ENCODE assay signal across 8 cellular contexts in genomic region chr12:49565119-49565955, GRCh38. TPM values are rescaled to one million over a fixed set of nuclear protein-coding genes. Genes with fewer than 3 reads are reported as not detected.
DNase-seq lines count a peak whose midpoint lies in the region; ATAC-seq and TF ChIP-seq lines count a peak whose summit lies in the region.
"Had no signal": no experiment of that assay in that cellular context is flagged by ENCODE, and none has a peak within 500 bp of the region (broad histone marks: within the 10 kb centered on the region; RNA-seq: fewer than 3 reads in every experiment).

No MANE protein-coding gene starts in this region.

- H3K79me2 ChIP-seq in Loucy (ENCODE audit: insufficient read depth, low read length), result peaks cover 50% of the 10 kb centered on the region

- H3K9me2 ChIP-seq in Loucy (replicated peaks; ENCODE audit: low read depth, low read length), result no peaks in the 10 kb centered on the region

- H3K27me3 ChIP-seq in Loucy (ENCODE audit: insufficient read depth, low read length, poor library complexity, severe bottlenecking) (no peaks in the 10 kb centered on the region), left ventricle myocardium inferior (ENCODE audit: low read depth) (no peaks in the 10 kb centered on the region), psoas muscle (ENCODE audit: insufficient read depth in 3 of 3, low read length in 2 of 3) (no peaks in the 10 kb centered on the region)

- H3K4me3 ChIP-seq in Loucy (ENCODE audit: low read length, poor library complexity, severe bottlenecking) (peak overlapping the region; percentile 100), left ventricle myocardium inferior (peak overlapping the region; percentile 92), psoas muscle (peak overlapping the region; percentile 99)

- peak overlapping the region; percentile 49 for H3K4me3 Mint-ChIP-seq in activated T-helper 2 cell treated with anti-CD3 and anti-CD28 coated beads, Interferon-gamma antibody, Interleukin-2, Interleukin-4, amounts not matched to agents 10 μg/mL and 5 μg/mL and 100 μg/mL, durations not matched to agents 14 hours and 24 hours and 36 hours (ENCODE audit: low read depth)
- no peak overlapping the region for H3K4me3 Mint-ChIP-seq in mesothelial cell of epicardium

- ATAC-seq in psoas muscle, result peak; percentile 81 to 87 (median 84)
- ATAC-seq in HG02798 (IDR thresholded peaks at IDR 0.05; ENCODE audit: poor library complexity, unreplicated experiment), result no peak

- intact Hi-C loops in activated T-helper 2 cell treated with anti-CD3 and anti-CD28 coated beads, Interferon-gamma antibody, Interleukin-2, Interleukin-4, amounts not matched to agents 10 μg/mL and 5 μg/mL and 100 μg/mL, durations not matched to agents 14 hours and 24 hours and 36 hours (cut with micrococcal nuclease), result loop anchor here (5.0 kb wide), 2 partner anchors 57 to 198 kb away; partner anchors contain the start of genes PRPF40B and SPATS2
- intact Hi-C loops in left ventricle myocardium inferior (cut with micrococcal nuclease), result no loop called here
- intact Hi-C loops in psoas muscle (cut with DNase I), result loop anchor here in 1 of 2 donors (5.0 kb wide), 1 partner anchor 57 kb away; the partner anchor contains the start of gene PRPF40B

- peaks cover 42% of the 10 kb centered on the region for H3K4me1 Mint-ChIP-seq in activated T-helper 2 cell treated with anti-CD3 and anti-CD28 coated beads, Interferon-gamma antibody, Interleukin-2, Interleukin-4, amounts not matched to agents 10 μg/mL and 5 μg/mL and 100 μg/mL, durations not matched to agents 14 hours and 24 hours and 36 hours (ENCODE audit: low read depth)
- peaks cover 14% of the 10 kb centered on the region for H3K4me1 Mint-ChIP-seq in mesothelial cell of epicardium

- H3K36me3 ChIP-seq in Loucy (ENCODE audit: insufficient read depth, low read length), result peaks cover 25% of the 10 kb centered on the region
- peaks cover 55% of the 10 kb centered on the region for H3K36me3 ChIP-seq in left ventricle myocardium inferior
- H3K36me3 ChIP-seq in psoas muscle (ENCODE audit: insufficient read depth in 1 of 2, low read depth in 1 of 2), result peaks cover 8 to 43% of the 10 kb centered on the region in 2 donors

- DNase-seq in activated T-helper 2 cell treated with anti-CD3 and anti-CD28 coated beads, Interferon-gamma antibody, Interleukin-2, Interleukin-4, amounts not matched to agents 10 μg/mL and 5 μg/mL and 100 μg/mL, durations not matched to agents 14 hours and 24 hours and 36 hours (ENCODE audit: low spot score), result no peak
- peak; percentile 49 for DNase-seq in left ventricle myocardium inferior
- no peak for DNase-seq in psoas muscle
- no peak for DNase-seq in DMS 273 (lab: John Stamatoyannopoulos, UW; ENCODE audit: unreplicated experiment)
- no peak for DNase-seq in mesothelial cell of epicardium (ENCODE audit: low spot score in 2 of 2, unreplicated experiment in 2 of 2)
- DNase-seq: COR-L47 had no signal

- H4K20me1 ChIP-seq in Loucy (ENCODE audit: insufficient read depth, low read length, poor library complexity, severe bottlenecking), result peaks cover 24% of the 10 kb centered on the region

- 51 to 70% (median 57%) methylated on average over 9 of the region's 9 CpGs for WGBS in psoas muscle, 3 donors

- H2AFZ ChIP-seq in Loucy (ENCODE audit: low read length), result no peak overlapping the region

- H3K9ac ChIP-seq in Loucy (ENCODE audit: low read depth, low read length, poor library complexity, severe bottlenecking), result peak overlapping the region; percentile 97

- peak overlapping the region; percentile 100 for H3K4me2 ChIP-seq in Loucy (ENCODE audit: low read depth, low read length, poor library complexity, severe bottlenecking)

- H3F3A ChIP-seq in Loucy (ENCODE audit: low read depth), result no peaks in the 10 kb centered on the region

- H3K4me1 ChIP-seq in Loucy (ENCODE audit: insufficient read depth, low read length, poor library complexity, severe bottlenecking), result peaks cover 47% of the 10 kb centered on the region
- H3K4me1 ChIP-seq in left ventricle myocardium inferior, result peaks cover 74% of the 10 kb centered on the region
- H3K4me1 ChIP-seq in psoas muscle, result peaks cover 35% of the 10 kb centered on the region

- H3K27ac ChIP-seq in left ventricle myocardium inferior (replicated peaks), result peak overlapping the region; percentile 97
- H3K27ac ChIP-seq in psoas muscle, result peak overlapping the region; percentile 97

- H3K27me3 Mint-ChIP-seq in activated T-helper 2 cell treated with anti-CD3 and anti-CD28 coated beads, Interferon-gamma antibody, Interleukin-2, Interleukin-4, amounts not matched to agents 10 μg/mL and 5 μg/mL and 100 μg/mL, durations not matched to agents 14 hours and 24 hours and 36 hours (ENCODE audit: low read depth), result no peaks in the 10 kb centered on the region
- H3K27me3 Mint-ChIP-seq in mesothelial cell of epicardium (ENCODE audit: low read depth), result no peaks in the 10 kb centered on the region

- H3K9me3 Mint-ChIP-seq in activated T-helper 2 cell treated with anti-CD3 and anti-CD28 coated beads, Interferon-gamma antibody, Interleukin-2, Interleukin-4, amounts not matched to agents 10 μg/mL and 5 μg/mL and 100 μg/mL, durations not matched to agents 14 hours and 24 hours and 36 hours, result no peaks in the 10 kb centered on the region
- H3K9me3 Mint-ChIP-seq in mesothelial cell of epicardium, result no peaks in the 10 kb centered on the region

- H3K9me3 ChIP-seq in Loucy (ENCODE audit: insufficient read depth, low read depth, low read length), result no peaks in the 10 kb centered on the region
- H3K9me3 ChIP-seq in left ventricle myocardium inferior (replicated peaks), result no peaks in the 10 kb centered on the region
- no peaks in the 10 kb centered on the region for H3K9me3 ChIP-seq in psoas muscle

- TF ChIP-seq CTCF in Loucy (conservative IDR thresholded peaks at IDR 0.05; ENCODE audit: low read length), result no peak; the same call in 1 of the 2 replicates
- peak; percentile 10 for TF ChIP-seq CTCF in left ventricle myocardium inferior (IDR thresholded peaks at IDR 0.05; ENCODE audit: borderline replicate concordance)
- TF ChIP-seq CTCF in psoas muscle (IDR thresholded peaks at IDR 0.05), result no peak
- no peak for TF ChIP-seq CTCF in mesothelial cell of epicardium (IDR thresholded peaks at IDR 0.05; ENCODE audit: unreplicated experiment)

- peaks cover 52% of the 10 kb centered on the region for H3K36me3 Mint-ChIP-seq in activated T-helper 2 cell treated with anti-CD3 and anti-CD28 coated beads, Interferon-gamma antibody, Interleukin-2, Interleukin-4, amounts not matched to agents 10 μg/mL and 5 μg/mL and 100 μg/mL, durations not matched to agents 14 hours and 24 hours and 36 hours (ENCODE audit: low read depth)
- H3K36me3 Mint-ChIP-seq in mesothelial cell of epicardium, result peaks cover 19% of the 10 kb centered on the region

- H3K27ac Mint-ChIP-seq in activated T-helper 2 cell treated with anti-CD3 and anti-CD28 coated beads, Interferon-gamma antibody, Interleukin-2, Interleukin-4, amounts not matched to agents 10 μg/mL and 5 μg/mL and 100 μg/mL, durations not matched to agents 14 hours and 24 hours and 36 hours, result no peak overlapping the region
- H3K27ac Mint-ChIP-seq in mesothelial cell of epicardium, result no peak overlapping the region

RNA-seq across cellular contexts. Expression of gene MCRS1, which starts 2.6 kb away (rescaled TPM):
- total RNA-seq in activated T-helper 2 cell treated with anti-CD3 and anti-CD28 coated beads, Interferon-gamma antibody, Interleukin-2, Interleukin-4, amounts not matched to agents 10 μg/mL and 5 μg/mL and 100 μg/mL, durations not matched to agents 14 hours and 24 hours and 36 hours, result 67.9 and 73.0 TPM in 2 replicates
- 97.9 TPM for total RNA-seq in left ventricle myocardium inferior
- total RNA-seq in psoas muscle, result 10 to 100 TPM; 39.1 to 82.3 (median 55.1) TPM
- polyA plus RNA-seq in psoas muscle, result 10 to 100 TPM; 24.3 to 54.9 (median 31.9) TPM
- 65.6 to 72.4 TPM (median 68.1 TPM) in 3 replicates for total RNA-seq in mesothelial cell of epicardium

RNA-seq across cellular contexts. Expression of gene KCNH3, which starts 26.5 kb away (rescaled TPM):
- 2.1 and 2.9 TPM in 2 replicates for total RNA-seq in activated T-helper 2 cell treated with anti-CD3 and anti-CD28 coated beads, Interferon-gamma antibody, Interleukin-2, Interleukin-4, amounts not matched to agents 10 μg/mL and 5 μg/mL and 100 μg/mL, durations not matched to agents 14 hours and 24 hours and 36 hours
- 0.41 TPM for total RNA-seq in left ventricle myocardium inferior
- under 1 TPM in 2 of 4 donors, not detected in 2; 0.04 to 0.32 TPM for total RNA-seq in psoas muscle
- under 1 TPM in 2 of 3 donors, not detected in 1; 0.04 to 0.07 TPM for polyA plus RNA-seq in psoas muscle
- 1.8 to 2.5 TPM (median 2.3 TPM) in 3 replicates for total RNA-seq in mesothelial cell of epicardium

RNA-seq across cellular contexts. Expression of gene FAM186B, which starts 40.1 kb away (rescaled TPM):
- 0.30 and 0.37 TPM in 2 replicates for total RNA-seq in activated T-helper 2 cell treated with anti-CD3 and anti-CD28 coated beads, Interferon-gamma antibody, Interleukin-2, Interleukin-4, amounts not matched to agents 10 μg/mL and 5 μg/mL and 100 μg/mL, durations not matched to agents 14 hours and 24 hours and 36 hours
- total RNA-seq in left ventricle myocardium inferior (0.33 TPM), psoas muscle (under 1 TPM; 0.44 to 0.63 (median 0.46) TPM), mesothelial cell of epicardium (0.29 to 0.50 TPM (median 0.40 TPM) in 3 replicates)
- polyA plus RNA-seq in psoas muscle, result under 1 TPM; 0.04 to 1.00 (median 0.23) TPM

RNA-seq across cellular contexts. Expression of gene PRPF40B, which starts 58.0 kb away (rescaled TPM):
- 10.1 and 13.3 TPM in 2 replicates for total RNA-seq in activated T-helper 2 cell treated with anti-CD3 and anti-CD28 coated beads, Interferon-gamma antibody, Interleukin-2, Interleukin-4, amounts not matched to agents 10 μg/mL and 5 μg/mL and 100 μg/mL, durations not matched to agents 14 hours and 24 hours and 36 hours
- total RNA-seq in left ventricle myocardium inferior (22.0 TPM), psoas muscle (10 to 100 TPM; 24.5 to 26.1 (median 25.3) TPM), mesothelial cell of epicardium (56.7 to 62.0 TPM (median 56.9 TPM) in 3 replicates)
- 10 to 100 TPM; 10.1 to 18.8 (median 15.7) TPM for polyA plus RNA-seq in psoas muscle
